Comparison of ENCODE assay signal across 21 cellular contexts in genomic region chr7:150361807-150362621, GRCh38. TPM values are rescaled to one million over a fixed set of nuclear protein-coding genes. Genes with fewer than 3 reads are reported as not detected.
DNase-seq lines count a peak whose midpoint lies in the region; ATAC-seq and TF ChIP-seq lines count a peak whose summit lies in the region.
"Had no signal": no experiment of that assay in that cellular context is flagged by ENCODE, and none has a peak within 500 bp of the region (broad histone marks: within the 10 kb centered on the region; RNA-seq: fewer than 3 reads in every experiment).

No MANE protein-coding gene starts in this region.

- no peaks in the 10 kb centered on the region for H3K36me3 Mint-ChIP-seq in CD8-positive, alpha-beta T cell
- H3K36me3 Mint-ChIP-seq: activated naive CD8-positive, alpha-beta T cell had no signal

- peak overlapping the region; percentile 45 for H3K27ac Mint-ChIP-seq in CD8-positive, alpha-beta T cell
- H3K27ac Mint-ChIP-seq: activated B cell treated with CpG ODN at 0.5 μM for 24 hours; activated CD8-positive, alpha-beta T cell treated with anti-CD3 and anti-CD28 coated beads for 36 hours; T-helper 2 cell treated with Interferon-gamma antibody and Interleukin-4, amounts not matched to agents 5 μg/mL and 100 μg/mL, for 36 hours had no signal

- ATAC-seq in CD8-positive, alpha-beta T cell: no peak
- ATAC-seq in gastroesophageal sphincter (no peak), psoas muscle (peak in 3 of 4 donors; percentile 45 to 47 (median 46)), HG03196 (IDR thresholded peaks at IDR 0.05; ENCODE audit: unreplicated experiment) (no peak), GM19395 (IDR thresholded peaks at IDR 0.05; ENCODE audit: unreplicated experiment) (no peak)
- ATAC-seq: activated CD8-positive, alpha-beta T cell treated with anti-CD3 and anti-CD28 coated beads for 36 hours; activated T-cell treated with anti-CD3 and anti-CD28 coated beads, Interleukin-2, amount 50 U/mL, for 4 hours had no signal

- POLR2A ChIA-PET in CD8-positive, alpha-beta T cell (lab: Charles Lee): interaction anchor here (0.5 to 1.7 kb wide), 2 partner anchors 8 to 12 kb away, joined by 3 to 5 read pairs; no protein-coding TSS in a partner anchor
- POLR2A ChIA-PET in HEK293 (lab: Yijun Ruan, JAX): no interaction called here

- no peak for TF ChIP-seq EP300 in gastroesophageal sphincter (IDR thresholded peaks at IDR 0.05)

- 60 to 63% methylated on average over 7 to 11 of the region's 18 CpGs for WGBS in gastroesophageal sphincter (ENCODE audit: low coverage in 1 of 2), 2 donors
- WGBS in psoas muscle, 3 donors: 47 to 64% (median 49%) methylated on average over 18 of the region's 18 CpGs

- intact Hi-C loops in CD8-positive, alpha-beta T cell (cut with DNase I, micrococcal nuclease): loop anchor here in 1 of 2 experiments (10.0 kb wide), 1 partner anchor 647 kb away; a partner anchor contains a TSS
- intact Hi-C loops in psoas muscle (cut with DNase I): loop anchor here in 1 of 2 donors (5.0 kb wide), 1 partner anchor 35 kb away; no protein-coding TSS in a partner anchor

- TF ChIP-seq POLR2A in gastroesophageal sphincter (IDR thresholded peaks at IDR 0.05): no peak

- H3K36me3 ChIP-seq in CD8-positive, alpha-beta T cell (ENCODE audit: insufficient read depth, low read length): no peaks in the 10 kb centered on the region
- H3K36me3 ChIP-seq in HEK293 (ENCODE audit: control insufficient read depth in 2 of 2, insufficient read depth in 1 of 2, low read length in 2 of 2): no peaks in the 10 kb centered on the region
- no peaks in the 10 kb centered on the region for H3K36me3 ChIP-seq in gastroesophageal sphincter
- H3K36me3 ChIP-seq in psoas muscle (ENCODE audit: insufficient read depth in 1 of 2, low read depth in 1 of 2): no peaks in the 10 kb centered on the region
- H3K36me3 ChIP-seq: SJSA1, thyroid gland had no signal

- no peaks in the 10 kb centered on the region for H3K27me3 Mint-ChIP-seq in CD8-positive, alpha-beta T cell (ENCODE audit: low read depth)
- H3K27me3 Mint-ChIP-seq: activated B cell treated with CpG ODN at 0.5 μM for 24 hours; activated CD8-positive, alpha-beta T cell treated with anti-CD3 and anti-CD28 coated beads for 36 hours; activated naive CD8-positive, alpha-beta T cell had no signal

- H3K9me3 ChIP-seq in CD8-positive, alpha-beta T cell (ENCODE audit: low read length): no peaks in the 10 kb centered on the region
- H3K9me3 ChIP-seq in HEK293 (ENCODE audit: control insufficient read depth, insufficient read depth, low read depth, low read length): no peaks in the 10 kb centered on the region
- no peaks in the 10 kb centered on the region for H3K9me3 ChIP-seq in gastroesophageal sphincter
- no peaks in the 10 kb centered on the region for H3K9me3 ChIP-seq in psoas muscle
- H3K9me3 ChIP-seq: SJSA1, thyroid gland had no signal

- TF ChIP-seq CTCF in CD8-positive, alpha-beta T cell (IDR thresholded peaks at IDR 0.05): no peak
- TF ChIP-seq CTCF in HEK293 (tag by site-specific recombination; IDR thresholded peaks at IDR 0.05) (no peak), gastroesophageal sphincter (IDR thresholded peaks at IDR 0.05) (no peak), psoas muscle (IDR thresholded peaks at IDR 0.05) (no peak)

- H3K4me3 ChIP-seq in CD8-positive, alpha-beta T cell (ENCODE audit: low read depth, low read length): no peak overlapping the region
- no peak overlapping the region for H3K4me3 ChIP-seq in HEK293 (ENCODE audit: low read depth, low read length)
- H3K4me3 ChIP-seq in gastroesophageal sphincter: no peak overlapping the region
- H3K4me3 ChIP-seq in psoas muscle: no peak overlapping the region
- H3K4me3 ChIP-seq: coronary artery, SJSA1, thyroid gland had no signal

- H3K27me3 ChIP-seq in CD8-positive, alpha-beta T cell (ENCODE audit: insufficient read depth, low read length): no peaks in the 10 kb centered on the region
- no peaks in the 10 kb centered on the region for H3K27me3 ChIP-seq in gastroesophageal sphincter
- H3K27me3 ChIP-seq in psoas muscle (ENCODE audit: insufficient read depth in 3 of 3, low read length in 2 of 3): no peaks in the 10 kb centered on the region
- H3K27me3 ChIP-seq: SJSA1, thyroid gland had no signal

- no peak for DNase-seq in CD8-positive, alpha-beta T cell
- no peak for DNase-seq in psoas muscle
- no peak for DNase-seq in activated T-cell treated with anti-CD3 and anti-CD28 coated beads, Interleukin-2, amount 50 U/mL, for 48 hours
- DNase-seq: activated B cell treated with CpG ODN at 0.5 μM for 24 hours; activated CD8-positive, alpha-beta T cell treated with anti-CD3 and anti-CD28 coated beads for 36 hours; activated T-cell treated with anti-CD3 and anti-CD28 coated beads, Interleukin-2, amount 50 U/mL, for 4 hours; foreskin fibroblast; hypothalamus; NCI-H1105 treated with DMSO at 0.1 percent for 48 hours; stimulated activated naive CD4-positive, alpha-beta T cell; thyroid gland had no signal

- no peak overlapping the region for H3K27ac ChIP-seq in CD8-positive, alpha-beta T cell (ENCODE audit: low read depth, low read length)
- H3K27ac ChIP-seq in HEK293 (ENCODE audit: extremely low read depth, low read depth, low read length) (no peak overlapping the region), gastroesophageal sphincter (peak overlapping the region in 3 of 4 donors; percentile 31 to 54 (median 36)), psoas muscle (peak overlapping the region; percentile 78)
- H3K27ac ChIP-seq: coronary artery, SJSA1, thyroid gland had no signal

- H3K4me1 Mint-ChIP-seq in CD8-positive, alpha-beta T cell (ENCODE audit: low read depth): peaks cover 71% of the 10 kb centered on the region

- peaks cover 52% of the 10 kb centered on the region for H3K4me1 ChIP-seq in CD8-positive, alpha-beta T cell (ENCODE audit: insufficient read depth, low read length)
- no peaks in the 10 kb centered on the region for H3K4me1 ChIP-seq in HEK293 (ENCODE audit: control insufficient read depth, insufficient read depth, low read length)
- H3K4me1 ChIP-seq in gastroesophageal sphincter: peaks cover 0 to 14% (median 0%) of the 10 kb centered on the region in 3 donors
- peaks cover 29% of the 10 kb centered on the region for H3K4me1 ChIP-seq in psoas muscle
- H3K4me1 ChIP-seq: SJSA1, thyroid gland had no signal

- CTCF ChIA-PET in CD8-positive, alpha-beta T cell (lab: Charles Lee): interaction anchor here (6.5 kb wide), 1 partner anchor 43 kb away, joined by 28 read pairs; a partner anchor contains a TSS
- CTCF ChIA-PET in HEK293 (lab: Yijun Ruan, JAX): no interaction called here

- no peak overlapping the region for H3K4me3 Mint-ChIP-seq in CD8-positive, alpha-beta T cell
- H3K4me3 Mint-ChIP-seq: activated B cell treated with CpG ODN at 0.5 μM for 24 hours; activated CD8-positive, alpha-beta T cell treated with anti-CD3 and anti-CD28 coated beads for 36 hours; activated naive CD8-positive, alpha-beta T cell; activated T-cell treated with anti-CD3 and anti-CD28 coated beads, Interleukin-2, amount 50 U/mL, for 4 hours; T-helper 2 cell treated with Interferon-gamma antibody and Interleukin-4, amounts not matched to agents 5 μg/mL and 100 μg/mL, for 36 hours had no signal

- H3K9me3 Mint-ChIP-seq in CD8-positive, alpha-beta T cell: no peaks in the 10 kb centered on the region
- H3K9me3 Mint-ChIP-seq: activated B cell treated with CpG ODN at 0.5 μM for 24 hours; activated CD8-positive, alpha-beta T cell treated with anti-CD3 and anti-CD28 coated beads for 36 hours; activated T-cell treated with anti-CD3 and anti-CD28 coated beads, Interleukin-2, amount 50 U/mL, for 4 hours; T-helper 2 cell treated with Interferon-gamma antibody and Interleukin-4, amounts not matched to agents 5 μg/mL and 100 μg/mL, for 36 hours had no signal

TF ChIP-seq in HEK293, 187 proteins besides CTCF, POLR2A, EP300 and RAD21 (continues in another document):
- no peak for TF ChIP-seq ZNF560 (tag by site-specific recombination; IDR thresholded peaks at IDR 0.05; ENCODE audit: borderline replicate concordance)
- TF ChIP-seq ZXDB (tag by site-specific recombination; IDR thresholded peaks at IDR 0.05): no peak
- TF ChIP-seq, protein P1, sequence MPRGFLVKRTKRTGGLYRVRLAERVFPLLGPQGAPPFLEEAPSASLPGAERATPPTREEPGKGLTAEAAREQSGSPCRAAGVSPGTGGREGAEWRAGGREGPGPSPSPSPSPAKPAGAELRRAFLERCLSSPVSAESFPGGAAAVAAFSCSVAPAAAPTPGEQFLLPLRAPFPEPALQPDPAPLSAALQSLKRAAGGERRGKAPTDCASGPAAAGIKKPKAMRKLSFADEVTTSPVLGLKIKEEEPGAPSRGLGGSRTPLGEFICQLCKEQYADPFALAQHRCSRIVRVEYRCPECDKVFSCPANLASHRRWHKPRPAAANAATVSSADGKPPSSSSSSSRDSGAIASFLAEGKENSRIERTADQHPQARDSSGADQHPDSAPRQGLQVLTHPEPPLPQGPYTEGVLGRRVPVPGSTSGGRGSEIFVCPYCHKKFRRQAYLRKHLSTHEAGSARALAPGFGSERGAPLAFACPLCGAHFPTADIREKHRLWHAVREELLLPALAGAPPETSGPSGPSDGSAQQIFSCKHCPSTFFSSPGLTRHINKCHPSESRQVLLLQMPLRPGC (tag by site-specific recombination; IDR thresholded peaks at IDR 0.05): peak; percentile 76; the same call in 1 of the 2 replicates
- TF ChIP-seq TCF7L2 (IDR thresholded peaks at IDR 0.05; ENCODE audit: borderline replicate concordance, low read depth, low read length): peak; percentile 72
- TF ChIP-seq KLF10 (tag by site-specific recombination; IDR thresholded peaks at IDR 0.05): no peak
- no peak for TF ChIP-seq ZSCAN23 (tag by site-specific recombination; IDR thresholded peaks at IDR 0.05)

RNA-seq across cellular contexts. Expression of gene REPIN1, which starts 6.6 kb away (rescaled TPM):
- total RNA-seq in CD8-positive, alpha-beta T cell: 10 to 100 TPM; 54.0 to 54.1 TPM
- 100 to 1,000 TPM in 2 of 4 donors, 10 to 100 TPM in 2; 72.7 to 132 (median 102) TPM for total RNA-seq in gastroesophageal sphincter
- 100 to 1,000 TPM; 112 to 212 (median 137) TPM for total RNA-seq in psoas muscle
- polyA plus RNA-seq in psoas muscle: 100 to 1,000 TPM in 1 of 3 donors, 10 to 100 TPM in 2; 80.2 to 133 (median 83.2) TPM

RNA-seq across cellular contexts. Expression of gene ZNF775, which starts 17.1 kb away (rescaled TPM):
- total RNA-seq in CD8-positive, alpha-beta T cell: under 1 TPM; 0.33 to 0.58 TPM
- 10 to 100 TPM in 2 of 4 donors, 1 to 10 TPM in 2; 5.3 to 12.5 (median 10.5) TPM for total RNA-seq in gastroesophageal sphincter
- 1 to 10 TPM; 1.6 to 3.2 (median 2.8) TPM for total RNA-seq in psoas muscle
- 1 to 10 TPM; 2.6 to 3.8 (median 3.7) TPM for polyA plus RNA-seq in psoas muscle

RNA-seq across cellular contexts. Expression of gene RARRES2, which starts 20.6 kb away (rescaled TPM):
- not detected for total RNA-seq in CD8-positive, alpha-beta T cell
- total RNA-seq in gastroesophageal sphincter: 100 to 1,000 TPM; 152 to 341 (median 157) TPM
- total RNA-seq in psoas muscle: 10 to 100 TPM in 2 of 4 donors, 1 to 10 TPM in 2; 4.1 to 17.9 (median 8.7) TPM
- 1 to 10 TPM; 6.3 to 7.7 (median 7.3) TPM for polyA plus RNA-seq in psoas muscle
- total RNA-seq: activated B cell treated with CpG ODN at 0.5 μM for 24 hours; activated CD8-positive, alpha-beta T cell treated with anti-CD3 and anti-CD28 coated beads for 36 hours; SJSA1 had no signal
- polyA plus RNA-seq: keratinocyte had no signal

RNA-seq across cellular contexts. Expression of gene ACTR3C, which starts 38.7 kb away (rescaled TPM):
- 1 to 10 TPM; 4.0 to 4.5 TPM for total RNA-seq in CD8-positive, alpha-beta T cell
- total RNA-seq in gastroesophageal sphincter: 1 to 10 TPM; 6.4 to 10.0 (median 8.1) TPM
- total RNA-seq in psoas muscle: 1 to 10 TPM in 3 of 4 donors, under 1 TPM in 1; 0.71 to 3.3 (median 3.0) TPM
- polyA plus RNA-seq in psoas muscle: 1 to 10 TPM; 1.3 to 3.7 (median 1.4) TPM
- total RNA-seq: SJSA1 had no signal
- polyA plus RNA-seq: neural cell had no signal

RNA-seq across cellular contexts. Expression of gene LRRC61, which starts 38.9 kb away (rescaled TPM):
- 10 to 100 TPM in 1 of 2 experiments, 1 to 10 TPM in 1; 8.4 to 10.8 TPM for total RNA-seq in CD8-positive, alpha-beta T cell
- total RNA-seq in gastroesophageal sphincter (10 to 100 TPM in 2 of 4 donors, 1 to 10 TPM in 2; 7.1 to 25.1 (median 14.0) TPM), psoas muscle (1 to 10 TPM in 3 of 4 donors, under 1 TPM in 1; 0.88 to 4.4 (median 2.6) TPM)
- polyA plus RNA-seq in psoas muscle: 1 to 10 TPM; 2.0 to 3.8 (median 3.3) TPM
- total RNA-seq: SJSA1 had no signal

Comparison
In these comparisons a context has a peak if more than half of its experiments do, and no peak if none do; other contexts are left out.
1. ATAC-seq: peak in psoas muscle (3 of 4); none in CD8-positive, alpha-beta T cell (single experiment), gastroesophageal sphincter (single experiment), HG03196 (single experiment) and GM19395 (single experiment).
2. H3K27ac ChIP-seq: peak in gastroesophageal sphincter (3 of 4) and psoas muscle (single experiment); none in CD8-positive, alpha-beta T cell (single experiment) and HEK293 (single experiment).
3. RNA of gene RARRES2, which starts 20.6 kb away (total RNA-seq): 152 to 341 TPM in gastroesophageal sphincter; 4.1 to 17.9 TPM in psoas muscle and not detected in CD8-positive, alpha-beta T cell; every median in the first group is over 4 times any median in the second.